In the genomic region with DNA sequence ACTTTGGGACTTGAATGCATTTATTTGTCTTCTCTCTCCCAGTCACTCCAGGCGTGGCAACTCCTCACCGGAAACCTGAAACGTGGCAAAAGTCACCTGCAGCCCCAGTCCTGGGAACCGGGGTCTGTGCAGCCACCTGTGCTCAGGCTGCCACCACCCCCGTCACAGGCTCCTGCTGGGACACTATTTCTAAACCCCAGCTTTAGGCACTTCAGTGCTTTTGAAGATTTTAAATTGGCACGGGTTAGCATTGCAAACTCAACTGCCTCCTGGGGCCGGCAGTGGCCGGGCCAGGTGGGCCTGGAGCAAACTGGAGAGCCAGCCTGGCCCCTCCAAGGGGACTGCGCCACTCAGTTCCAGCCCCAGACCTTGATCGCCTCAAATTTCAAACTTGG, we compare ENCODE assay signal across 20 cellular contexts.
"Had no signal": no experiment of that assay in that cellular context is flagged by ENCODE, and none has a peak within 500 bp of the region (broad histone marks: within the 10 kb centered on the region; RNA-seq: fewer than 3 reads in every experiment).

No MANE protein-coding gene starts in this region.

- H3K4me2 ChIP-seq: neural progenitor cell had no signal

- H3K9ac ChIP-seq: neural progenitor cell had no signal

- DNase-seq: cortex of kidney; effector CD8-positive, alpha-beta T cell; heart left ventricle; hippocampal formation; kidney glomerular epithelial cell; lower lobe of right lung; natural killer cell; occipital lobe; retina; sigmoid colon; stimulated activated naive CD4-positive, alpha-beta T cell treated with Interleukin-2 at 50 U/mL for 16 hours had no signal

- H3K36me3 ChIP-seq: heart left ventricle, lower lobe of right lung, neural progenitor cell, sigmoid colon, thyroid gland had no signal

- H3K4me3 Mint-ChIP-seq: memory B cell, mesothelial cell of epicardium, natural killer cell, neural progenitor cell, type B pancreatic cell had no signal

- H3K36me3 Mint-ChIP-seq: memory B cell, mesothelial cell of epicardium, natural killer cell, neural progenitor cell, type B pancreatic cell had no signal

- ATAC-seq: esophagus mucosa, lower lobe of right lung, natural killer cell had no signal

- H3K9me3 ChIP-seq: heart left ventricle, lower lobe of right lung, psoas muscle, sigmoid colon, thyroid gland had no signal

- H3K4me1 ChIP-seq: lower lobe of right lung, neural progenitor cell, psoas muscle, sigmoid colon had no signal

- H3K27me3 Mint-ChIP-seq: type B pancreatic cell had no signal

- H3K27ac ChIP-seq: dorsolateral prefrontal cortex, heart left ventricle, lower lobe of right lung, neural progenitor cell, psoas muscle, sigmoid colon, skin epidermis, thyroid gland had no signal

- H3K27ac Mint-ChIP-seq: memory B cell, mesothelial cell of epicardium, natural killer cell, neural progenitor cell, type B pancreatic cell had no signal

- H2AFZ ChIP-seq: neural progenitor cell had no signal

- H3K4me3 ChIP-seq: dorsolateral prefrontal cortex, heart left ventricle, lower lobe of right lung, neural progenitor cell, psoas muscle, sigmoid colon, skin epidermis, thyroid gland had no signal

- H3K4me1 Mint-ChIP-seq: mesothelial cell of epicardium had no signal

- H3K9me3 Mint-ChIP-seq: memory B cell, mesothelial cell of epicardium, natural killer cell, neural progenitor cell, type B pancreatic cell had no signal

- H3K27me3 ChIP-seq: dorsolateral prefrontal cortex, neural progenitor cell, sigmoid colon, thyroid gland had no signal
